Comparison of ENCODE assay signal across 8 cellular contexts in genomic region chr5:154857091-154857533, GRCh38. TPM values are rescaled to one million over a fixed set of nuclear protein-coding genes. Genes with fewer than 3 reads are reported as not detected.
A peak's percentile ranks its signal among the peaks of the same experiment; 100 is the strongest.
DNase-seq lines count a peak whose midpoint lies in the region; ATAC-seq and TF ChIP-seq lines count a peak whose summit lies in the region.

No MANE protein-coding gene starts in this region.

- H3K4me1 ChIP-seq in mucosa of stomach (ENCODE audit: control insufficient read depth, insufficient read depth, low read length) = peaks cover 20% of the 10 kb centered on the region
- H3K4me1 ChIP-seq in transverse colon = peaks cover 17 to 38% (median 34%) of the 10 kb centered on the region in 4 donors

- H3K36me3 ChIP-seq in mucosa of stomach (ENCODE audit: control insufficient read depth, insufficient read depth, low read length) (no peaks in the 10 kb centered on the region), transverse colon (no peaks in the 10 kb centered on the region)

- H3K4me3 ChIP-seq in mucosa of stomach (ENCODE audit: low read length) (peak overlapping the region; percentile 97), transverse colon (peak overlapping the region; percentile 73 to 97 (median 77))

- H3K9ac ChIP-seq in mucosa of stomach (ENCODE audit: low read length) = peak overlapping the region; percentile 91

- WGBS in transverse colon (ENCODE audit: low coverage in 1 of 2), 2 donors = 10% methylated on average over 2 to 6 of the region's 17 CpGs

- no peak for TF ChIP-seq CTCF in transverse colon (IDR thresholded peaks at IDR 0.05)

- no peak for TF ChIP-seq EP300 in transverse colon (IDR thresholded peaks at IDR 0.05; ENCODE audit: low read depth)

- peaks cover 16% of the 10 kb centered on the region for H3K36me3 Mint-ChIP-seq in effector memory CD8-positive, alpha-beta T cell (ENCODE audit: insufficient read depth)

- intact Hi-C loops in transverse colon (cut with DNase I; ENCODE audit: low total_unique reads) (loop anchor here (5.0 kb wide), 1 partner anchor 100 kb away; the partner anchor contains the start of gene LARP1), posterior vena cava (cut with DNase I) (loop anchor here in 1 of 2 donors (5.0 kb wide), 1 partner anchor 100 kb away; the partner anchor contains the start of gene LARP1)

- peak overlapping the region; percentile 95 to 99 (median 98) for H3K27ac ChIP-seq in transverse colon

- DNase-seq in AG20443 (ENCODE audit: low spot score) = peak; percentile 85
- DNase-seq in T-helper 22 cell (ENCODE audit: low read depth) = peak; percentile 34
- peak in 2 of 3 experiments; percentile 1 to 51 for DNase-seq in effector memory CD8-positive, alpha-beta T cell
- DNase-seq in transverse colon = peak; percentile 81
- no peak for DNase-seq in posterior vena cava (ENCODE audit: low spot score)

- H3K4me3 Mint-ChIP-seq in effector memory CD8-positive, alpha-beta T cell = peak overlapping the region; percentile 91 to 98

- H3K27me3 ChIP-seq in mucosa of stomach (ENCODE audit: control insufficient read depth, insufficient read depth, low read length) (no peaks in the 10 kb centered on the region), transverse colon (no peaks in the 10 kb centered on the region)

- H3K4me1 Mint-ChIP-seq in effector memory CD8-positive, alpha-beta T cell (ENCODE audit: low read depth in 2 of 2) = peaks cover 28 to 41% of the 10 kb centered on the region in 2 donors

- no peak for TF ChIP-seq POLR2A in transverse colon (IDR thresholded peaks at IDR 0.05)

- H3K27me3 Mint-ChIP-seq in effector memory CD8-positive, alpha-beta T cell = no peaks in the 10 kb centered on the region

- in situ Hi-C loops in transverse colon (cut with MboI; ENCODE audit: low pct_ligation_motif_present in 1 of 4, low pct_unique_long_range_greater_than_20kb in 1 of 4, low sequenced_read_pairs in 3 of 4) = loop anchor here in 1 of 4 donors (10.0 kb wide), 1 partner anchor 102 kb away; the partner anchor contains the start of gene LARP1

- peak overlapping the region; percentile 96 to 99 for H3K27ac Mint-ChIP-seq in effector memory CD8-positive, alpha-beta T cell

- H3K9me3 Mint-ChIP-seq in effector memory CD8-positive, alpha-beta T cell = no peaks in the 10 kb centered on the region

- H3K9me3 ChIP-seq in mucosa of stomach (ENCODE audit: control insufficient read depth, low read length) = no peaks in the 10 kb centered on the region
- no peaks in the 10 kb centered on the region for H3K9me3 ChIP-seq in transverse colon

- ATAC-seq in GM18909 (IDR thresholded peaks at IDR 0.05; ENCODE audit: poor library complexity, unreplicated experiment) (peak; percentile 30), HG03378 (IDR thresholded peaks at IDR 0.05; ENCODE audit: unreplicated experiment) (peak; percentile 20)
- peak; percentile 31 for ATAC-seq in effector memory CD8-positive, alpha-beta T cell (replicated peaks)

RNA-seq across cellular contexts. Expression of gene CNOT8, which starts 1.3 kb away (rescaled TPM):
- total RNA-seq in transverse colon (10 to 100 TPM; 64.3 to 97.3 (median 78.9) TPM), posterior vena cava (10 to 100 TPM; 46.5 to 47.1 TPM)

RNA-seq across cellular contexts. Expression of gene FAXDC2, which starts 6.7 kb away (rescaled TPM):
- total RNA-seq in transverse colon (10 to 100 TPM; 10.3 to 54.8 (median 27.4) TPM), posterior vena cava (10 to 100 TPM; 19.2 to 30.1 TPM)
